In the genomic region with DNA sequence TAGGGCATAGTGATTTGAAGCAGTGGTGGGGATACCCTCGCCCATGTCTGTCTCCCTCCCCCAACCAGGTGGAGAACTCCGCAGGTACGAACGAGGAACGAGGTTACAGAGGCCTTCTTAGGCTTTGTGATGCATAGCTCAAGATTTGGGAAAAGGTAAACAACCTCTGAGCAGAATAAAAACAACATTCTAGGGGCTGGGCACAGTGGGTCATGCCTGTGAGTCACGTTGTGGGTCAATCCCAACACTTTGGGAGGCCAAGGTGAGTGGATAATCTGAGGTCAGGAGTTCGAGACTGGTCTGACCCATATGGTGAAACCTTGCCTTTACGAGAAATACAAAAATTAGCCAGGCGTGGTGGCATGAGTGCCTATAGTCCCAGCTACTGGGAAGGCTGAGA, we compare ENCODE assay signal across 20 cellular contexts. TPM values are rescaled to one million over a fixed set of nuclear protein-coding genes. Genes with fewer than 3 reads are reported as not detected.
DNase-seq lines count a peak whose midpoint lies in the region; ATAC-seq lines count a peak whose summit lies in the region.
"Had no signal": no experiment of that assay in that cellular context is flagged by ENCODE, and none has a peak within 500 bp of the region (broad histone marks: within the 10 kb centered on the region; RNA-seq: fewer than 3 reads in every experiment).

No MANE protein-coding gene starts in this region.

- no peak overlapping the region for H3K4me3 Mint-ChIP-seq in activated CD4-positive, alpha-beta memory T cell treated with anti-CD3 and anti-CD28 coated beads for 36 hours

- H3K9ac ChIP-seq in subcutaneous abdominal adipose tissue (ENCODE audit: low read length in 5 of 5), result no peak overlapping the region

- CTCF ChIA-PET in activated CD4-positive, alpha-beta memory T cell treated with anti-CD3 and anti-CD28 coated beads for 36 hours (lab: Charles Lee), result interaction anchor here (1.4 to 1.5 kb wide), 3 partner anchors 26 to 34 kb away, joined by 5 to 6 read pairs (median 5); no protein-coding TSS in a partner anchor

- H3K4me1 Mint-ChIP-seq in activated CD4-positive, alpha-beta memory T cell treated with anti-CD3 and anti-CD28 coated beads for 36 hours (ENCODE audit: low read depth), result peaks cover 74% of the 10 kb centered on the region

- peaks cover 13% of the 10 kb centered on the region for H3K36me3 Mint-ChIP-seq in activated CD4-positive, alpha-beta memory T cell treated with anti-CD3 and anti-CD28 coated beads for 36 hours

- no peaks in the 10 kb centered on the region for H3K36me3 ChIP-seq in subcutaneous abdominal adipose tissue (ENCODE audit: control insufficient read depth in 5 of 5, insufficient read depth in 5 of 5, low read length in 5 of 5)
- H3K36me3 ChIP-seq: ascending aorta, heart left ventricle had no signal

- peaks cover 0 to 45% (median 26%) of the 10 kb centered on the region in 5 donors for H3K4me1 ChIP-seq in subcutaneous abdominal adipose tissue (ENCODE audit: control insufficient read depth in 5 of 5, insufficient read depth in 5 of 5, low read length in 5 of 5)
- H3K4me1 ChIP-seq: A549 had no signal

- no peaks in the 10 kb centered on the region for H3K9me3 ChIP-seq in subcutaneous abdominal adipose tissue (ENCODE audit: control insufficient read depth in 5 of 5, low read length in 5 of 5)
- H3K9me3 ChIP-seq: A549, ascending aorta, heart left ventricle had no signal

- ATAC-seq in HG03342 (IDR thresholded peaks at IDR 0.05; ENCODE audit: unreplicated experiment), result no peak
- ATAC-seq: A549, Panc1 had no signal

- intact Hi-C loops in activated CD4-positive, alpha-beta memory T cell treated with anti-CD3 and anti-CD28 coated beads for 36 hours (cut with micrococcal nuclease), result no loop called here
- intact Hi-C loops in cardiac septum (cut with DNase I), result no loop called here

- DNase-seq in activated CD8-positive, alpha-beta memory T cell treated with anti-CD3 and anti-CD28 coated beads for 24 hours, result peak; percentile 52
- no peak for DNase-seq in activated CD8-positive, alpha-beta memory T cell treated with anti-CD3 and anti-CD28 coated beads, Interleukin-2, amount 50 U/mL, for 48 hours
- DNase-seq in activated CD4-positive, alpha-beta memory T cell treated with anti-CD3 and anti-CD28 coated beads for 36 hours, result no peak
- DNase-seq in islet precursor cell (peak; percentile 35), cerebellar cortex (ENCODE audit: low spot score) (no peak), cardiac septum (ENCODE audit: low spot score) (no peak)
- DNase-seq: activated CD4-positive, CD25-positive, alpha-beta regulatory T cell treated with anti-CD3 and anti-CD28 coated beads, Interleukin-2, amount 50 U/mL, for 72 hours; heart left ventricle; IMR-90; MM.1S; NCI-H1694; NCI-H82; stimulated activated CD4-positive, alpha-beta T cell treated with anti-CD3 and anti-CD28 coated beads, Interleukin-4, amount 100 ng/mL, for 24 hours had no signal

- POLR2A ChIA-PET in activated CD4-positive, alpha-beta memory T cell treated with anti-CD3 and anti-CD28 coated beads for 36 hours (lab: Charles Lee), result interaction anchor here (1.2 to 13.2 kb wide), 3 partner anchors 12 to 31 kb away, joined by 3 to 144 read pairs (median 4); no protein-coding TSS in a partner anchor

- peak overlapping the region; percentile 40 for H3K27ac ChIP-seq in subcutaneous abdominal adipose tissue (ENCODE audit: low read depth, low read length)
- H3K27ac ChIP-seq: A549, C4-2B had no signal

- no peaks in the 10 kb centered on the region for H3K27me3 ChIP-seq in subcutaneous abdominal adipose tissue (ENCODE audit: control insufficient read depth in 5 of 5, insufficient read depth in 4 of 5, low read length in 5 of 5)
- H3K27me3 ChIP-seq: ascending aorta, heart left ventricle had no signal

- H3K27me3 Mint-ChIP-seq in activated CD4-positive, alpha-beta memory T cell treated with anti-CD3 and anti-CD28 coated beads for 36 hours, result no peaks in the 10 kb centered on the region

- H3K4me3 ChIP-seq in subcutaneous abdominal adipose tissue (ENCODE audit: low read depth in 1 of 5, low read length in 5 of 5), result no peak overlapping the region
- H3K4me3 ChIP-seq: A549, ascending aorta, heart left ventricle, lung had no signal

- no peaks in the 10 kb centered on the region for H3K9me3 Mint-ChIP-seq in activated CD4-positive, alpha-beta memory T cell treated with anti-CD3 and anti-CD28 coated beads for 36 hours

- H3K27ac Mint-ChIP-seq in activated CD4-positive, alpha-beta memory T cell treated with anti-CD3 and anti-CD28 coated beads for 36 hours, result peak overlapping the region; percentile 21

RNA-seq across cellular contexts. Expression of a gene that starts 3.6 kb away (rescaled TPM):
- total RNA-seq in activated CD4-positive, alpha-beta memory T cell treated with anti-CD3 and anti-CD28 coated beads for 36 hours, result 100 to 1,000 TPM; 212 to 213 TPM
- 6.2 TPM for total RNA-seq in cardiac septum
- total RNA-seq: IMR-90 had no signal

Comparison
In these comparisons a context has a peak if more than half of its experiments do, and no peak if none do; other contexts are left out.
1. DNase-seq: peak in activated CD8-positive, alpha-beta memory T cell treated with anti-CD3 and anti-CD28 coated beads for 24 hours (single experiment) and islet precursor cell (single experiment); none in activated CD8-positive, alpha-beta memory T cell treated with anti-CD3 and anti-CD28 coated beads, Interleukin-2, amount 50 U/mL, for 48 hours (single experiment), activated CD4-positive, alpha-beta memory T cell treated with anti-CD3 and anti-CD28 coated beads for 36 hours (single experiment), cerebellar cortex (single experiment) and cardiac septum (single experiment).
2. RNA of a gene that starts 3.6 kb away (total RNA-seq): 212 to 213 TPM in activated CD4-positive, alpha-beta memory T cell treated with anti-CD3 and anti-CD28 coated beads for 36 hours; 6.2 TPM in cardiac septum (single experiment); every median in the first group is over 10 times any median in the second.